Comparison of ENCODE assay signal across 28 cellular contexts in the genomic region with DNA sequence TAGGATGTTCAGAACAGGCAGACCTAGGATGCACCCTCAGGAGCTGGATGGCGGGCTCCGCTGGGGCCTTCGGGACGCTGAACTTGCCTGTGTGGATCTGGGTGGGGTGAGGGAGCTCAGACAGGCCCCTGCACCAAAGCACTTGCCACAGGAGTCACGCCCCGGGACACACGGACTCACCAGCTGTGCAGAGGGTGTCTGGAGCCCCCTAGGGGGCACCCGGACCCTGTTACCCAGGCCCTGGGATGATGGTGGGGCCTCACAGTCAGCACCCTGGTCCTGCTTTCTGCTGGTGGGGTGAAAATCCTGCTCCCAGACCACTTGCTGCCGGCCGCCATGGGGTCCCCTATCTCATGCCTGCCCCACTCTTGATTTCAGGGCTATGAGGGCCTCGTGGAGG. TPM values are rescaled to one million over a fixed set of nuclear protein-coding genes. Genes with fewer than 3 reads are reported as not detected.
"Had no signal": no experiment of that assay in that cellular context is flagged by ENCODE, and none has a peak within 500 bp of the region (broad histone marks: within the 10 kb centered on the region; RNA-seq: fewer than 3 reads in every experiment).

No MANE protein-coding gene starts in this region.

- H3K9me3 ChIP-seq: tibial artery had no signal

- FAIRE-seq: colon, frontal cortex, kidney had no signal

- DNase-seq: activated CD4-positive, alpha-beta T cell treated with anti-CD3 and anti-CD28 coated beads, Interleukin-2, amount 50 U/mL, for 1 hour; activated CD4-positive, CD25-positive, alpha-beta regulatory T cell treated with anti-CD3 and anti-CD28 coated beads, Interleukin-2, amount 50 U/mL, for 72 hours; activated CD8-positive, alpha-beta memory T cell treated with anti-CD3 and anti-CD28 coated beads for 24 hours; activated CD8-positive, alpha-beta memory T cell treated with anti-CD3 and anti-CD28 coated beads, Interleukin-2, amount 50 U/mL, for 48 hours; activated effector memory CD4-positive, alpha-beta T cell treated with Interleukin-2 at 50 U/mL for 16 hours; activated naive CD4-positive, alpha-beta T cell treated with anti-CD3 and anti-CD28 coated beads, Interleukin-2, amount 10 ng/mL, durations not matched to agents 7 days and 5 days; activated naive CD8-positive, alpha-beta T cell treated with anti-CD3 and anti-CD28 coated beads, Interleukin-2, amount 50 U/mL, for 24 hours; activated T-cell treated with anti-CD3 and anti-CD28 coated beads, Interleukin-2, amount 50 U/mL, for 48 hours; anterior cingulate cortex; central memory CD4-positive, alpha-beta T cell; dorsolateral prefrontal cortex; erythroblast; head of caudate nucleus; kidney; midbrain; nephron progenitor cell; occipital lobe; posterior cingulate gyrus; stimulated activated CD4-positive, alpha-beta T cell treated with anti-CD3 and anti-CD28 coated beads, Interleukin-12 subunit alpha, Interleukin-12 subunit beta, amount 100 ng/mL, for 4 hours; stimulated activated naive CD8-positive, alpha-beta T cell treated with anti-CD3 and anti-CD28 coated beads, Interleukin-15, Interleukin-2, amounts not matched to agents 100 U/mL and 50 U/mL, for 24 hours; substantia nigra; tibial artery had no signal

- H3K4me3 ChIP-seq: dorsolateral prefrontal cortex, lung, tibial artery had no signal

- ATAC-seq: activated naive CD8-positive, alpha-beta T cell treated with anti-CD3 and anti-CD28 coated beads, Interleukin-2, amount 50 U/mL, for 24 hours; left lobe of liver; stimulated activated naive CD8-positive, alpha-beta T cell treated with anti-CD3 and anti-CD28 coated beads, Interleukin-15, Interleukin-2, amounts not matched to agents 100 U/mL and 50 U/mL, for 24 hours had no signal

- H3K27ac ChIP-seq: tibial artery had no signal

- H3K27me3 ChIP-seq: dorsolateral prefrontal cortex, tibial artery had no signal

RNA-seq across cellular contexts. Expression of gene AIRE, which starts 25.0 kb away (rescaled TPM):
- total RNA-seq: left lobe of liver, occipital lobe, renal cortical epithelial cell had no signal
- polyA plus RNA-seq: lung had no signal

RNA-seq across cellular contexts. Expression of gene DNMT3L, which starts 48.9 kb away (rescaled TPM):
- total RNA-seq: dorsolateral prefrontal cortex, frontal cortex, kidney, lung, occipital lobe, renal cortical epithelial cell, urinary bladder had no signal
- polyA plus RNA-seq: lung, urinary bladder had no signal
